ENCODE assay signal across 22 cellular contexts in genomic region chr16:85622683-85623082, GRCh38. TPM values are rescaled to one million over a fixed set of nuclear protein-coding genes. Genes with fewer than 3 reads are reported as not detected.
DNase-seq lines count a peak whose midpoint lies in the region; ATAC-seq and TF ChIP-seq lines count a peak whose summit lies in the region.
"Had no signal": no experiment of that assay in that cellular context is flagged by ENCODE, and none has a peak within 500 bp of the region (broad histone marks: within the 10 kb centered on the region; RNA-seq: fewer than 3 reads in every experiment).

No MANE protein-coding gene starts in this region.

- H3K4me2 ChIP-seq in BLaER1 (peak overlapping the region; percentile 25), hepatocyte (peak overlapping the region; percentile 56)

- CTCF ChIA-PET in CD8-positive, alpha-beta memory T cell (lab: Charles Lee) = interaction anchor here (0.6 to 1.2 kb wide), 3 partner anchors 36 to 602 kb away, joined by 3 read pairs; no protein-coding TSS in a partner anchor
- CTCF ChIA-PET in Panc1 (lab: Charles Lee) = interaction anchor here (0.7 kb wide), 1 partner anchor 22 kb away, joined by 5 read pairs; no protein-coding TSS in a partner anchor
- CTCF ChIA-PET in activated naive CD4-positive, alpha-beta T cell treated with anti-CD3 and anti-CD28 coated beads for 36 hours (lab: Charles Lee) = no interaction called here

- in situ Hi-C loops in Panc1 (cut with HindIII; ENCODE audit: low pct_unique_long_range_greater_than_20kb, low sequenced_read_pairs) = no loop called here

- ATAC-seq in Panc1 (no peak), GM21529 (IDR thresholded peaks at IDR 0.05; ENCODE audit: unreplicated experiment) (no peak)
- ATAC-seq: activated T-helper 17 cell treated with anti-CD3 and anti-CD28 coated beads, Interleukin-2, amount 50 U/mL, for 72 hours; stimulated activated naive CD8-positive, alpha-beta T cell treated with anti-CD3 and anti-CD28 coated beads, Interleukin-15, Interleukin-2, amounts not matched to agents 100 U/mL and 50 U/mL, for 24 hours had no signal

- H3K36me3 ChIP-seq in BLaER1 = peaks cover 68% of the 10 kb centered on the region
- H3K36me3 ChIP-seq in CD8-positive, alpha-beta memory T cell (ENCODE audit: insufficient read depth, low read length) = no peaks in the 10 kb centered on the region
- H3K36me3 ChIP-seq in Panc1 (ENCODE audit: control insufficient read depth, insufficient read depth, low read length) = no peaks in the 10 kb centered on the region
- no peaks in the 10 kb centered on the region for H3K36me3 ChIP-seq in hepatocyte (replicated peaks; ENCODE audit: insufficient read depth, low read depth)
- H3K36me3 ChIP-seq in sigmoid colon = no peaks in the 10 kb centered on the region
- H3K36me3 ChIP-seq: brain microvascular endothelial cell had no signal

- H3K27ac Mint-ChIP-seq in CD8-positive, alpha-beta memory T cell = peak overlapping the region in 6 of 8 donors; percentile 15 to 76 (median 62)
- no peak overlapping the region for H3K27ac Mint-ChIP-seq in activated naive CD4-positive, alpha-beta T cell treated with anti-CD3 and anti-CD28 coated beads for 36 hours
- H3K27ac Mint-ChIP-seq: activated T-helper 17 cell treated with anti-CD3 and anti-CD28 coated beads, Interleukin-2, amount 50 U/mL, for 72 hours had no signal

- TF ChIP-seq CTCF in Panc1 (IDR thresholded peaks at IDR 0.05) (no peak), hepatocyte (IDR thresholded peaks at IDR 0.05; ENCODE audit: poor library complexity) (no peak), sigmoid colon (IDR thresholded peaks at IDR 0.05) (no peak)

- H2AFZ ChIP-seq in hepatocyte = no peak overlapping the region

- BruUV-seq in Panc1 (replicated peaks; lab: Mats Ljungman, UMichigan) = TSS peak; percentile 45

- H3K4me3 Mint-ChIP-seq in CD8-positive, alpha-beta memory T cell = peak overlapping the region in 1 of 7 donors; percentile 52
- no peak overlapping the region for H3K4me3 Mint-ChIP-seq in activated naive CD4-positive, alpha-beta T cell treated with anti-CD3 and anti-CD28 coated beads for 36 hours
- H3K4me3 Mint-ChIP-seq: activated T-helper 17 cell treated with anti-CD3 and anti-CD28 coated beads, Interleukin-2, amount 50 U/mL, for 72 hours had no signal

- H3K9me3 Mint-ChIP-seq in CD8-positive, alpha-beta memory T cell = no peaks in the 10 kb centered on the region
- no peaks in the 10 kb centered on the region for H3K9me3 Mint-ChIP-seq in activated naive CD4-positive, alpha-beta T cell treated with anti-CD3 and anti-CD28 coated beads for 36 hours
- H3K9me3 Mint-ChIP-seq: activated T-helper 17 cell treated with anti-CD3 and anti-CD28 coated beads, Interleukin-2, amount 50 U/mL, for 72 hours; IgD-negative memory B cell had no signal

- H3K36me3 Mint-ChIP-seq in CD8-positive, alpha-beta memory T cell = peaks cover 0 to 42% (median 4%) of the 10 kb centered on the region in 3 donors
- no peaks in the 10 kb centered on the region for H3K36me3 Mint-ChIP-seq in activated naive CD4-positive, alpha-beta T cell treated with anti-CD3 and anti-CD28 coated beads for 36 hours (ENCODE audit: low read depth)

- H3K9me2 ChIP-seq in hepatocyte (replicated peaks; ENCODE audit: insufficient read depth) = no peaks in the 10 kb centered on the region

- DNase-seq in CD8-positive, alpha-beta memory T cell = no peak
- DNase-seq in Panc1 (ENCODE audit: low read depth, low spot score) (no peak), hepatocyte (ENCODE audit: low spot score) (no peak), sigmoid colon (no peak), NCI-H187 treated with DMSO at 0.1 percent for 48 hours (lab: John Stamatoyannopoulos, UW) (no peak)
- DNase-seq in activated naive CD4-positive, alpha-beta T cell treated with anti-CD3 and anti-CD28 coated beads for 36 hours = no peak
- DNase-seq: activated CD4-positive, alpha-beta T cell treated with anti-CD3 and anti-CD28 coated beads for 48 hours; brain microvascular endothelial cell; mammary epithelial cell; MG63; NCI-H1436; NCI-H226; SIG-M5; stimulated activated CD4-positive, alpha-beta T cell treated with anti-CD3 and anti-CD28 coated beads, Interleukin-4, amount 100 ng/mL, for 24 hours; stimulated activated naive CD8-positive, alpha-beta T cell treated with anti-CD3 and anti-CD28 coated beads, Interleukin-15, Interleukin-2, amounts not matched to agents 100 U/mL and 50 U/mL, for 24 hours; T-helper 1 cell had no signal

- WGBS in hepatocyte (ENCODE audit: low lambda C conversion rate, missing lambda C conversion rate) = 72% methylated on average over 6 of the region's 6 CpGs
- 85 to 89% methylated on average over 6 of the region's 6 CpGs for WGBS in sigmoid colon, 2 donors

- intact Hi-C loops in Panc1 (cut with micrococcal nuclease; ENCODE audit: unreplicated experiment) = no loop called here
- intact Hi-C loops in activated naive CD4-positive, alpha-beta T cell treated with anti-CD3 and anti-CD28 coated beads for 36 hours (cut with micrococcal nuclease) = no loop called here
- intact Hi-C loops in sigmoid colon (cut with DNase I) = no loop called here

- no peak overlapping the region; the same call in 1 of the 2 replicates for H3K9ac ChIP-seq in BLaER1

- POLR2A ChIA-PET in CD8-positive, alpha-beta memory T cell (lab: Charles Lee) = no interaction called here
- POLR2A ChIA-PET in Panc1 (lab: Charles Lee) = no interaction called here

- H3K4me1 ChIP-seq in BLaER1 (peaks cover 99% of the 10 kb centered on the region), Panc1 (ENCODE audit: control insufficient read depth, insufficient read depth, low read length) (peaks cover 37% of the 10 kb centered on the region), hepatocyte (ENCODE audit: insufficient read depth) (peaks cover 32% of the 10 kb centered on the region), sigmoid colon (peaks cover 0 to 43% (median 26%) of the 10 kb centered on the region in 4 donors)
- H3K4me1 ChIP-seq in CD8-positive, alpha-beta memory T cell (ENCODE audit: insufficient read depth, low read length) = no peaks in the 10 kb centered on the region

- no peak for TF ChIP-seq EP300 in sigmoid colon (IDR thresholded peaks at IDR 0.05)

- H3K79me2 ChIP-seq in hepatocyte = peaks cover 98% of the 10 kb centered on the region

- TF ChIP-seq POLR2A in sigmoid colon (IDR thresholded peaks at IDR 0.05) = no peak

- H3K27ac ChIP-seq in BLaER1 (no peak overlapping the region), Panc1 (ENCODE audit: low read length) (no peak overlapping the region), hepatocyte (peak overlapping the region; percentile 51), sigmoid colon (no peak overlapping the region)
- no peak overlapping the region for H3K27ac ChIP-seq in CD8-positive, alpha-beta memory T cell (ENCODE audit: low read depth, low read length)
- H3K27ac ChIP-seq: brain microvascular endothelial cell, HL-60, tibial nerve had no signal

- H3K27me3 ChIP-seq in BLaER1 (no peaks in the 10 kb centered on the region), Panc1 (ENCODE audit: control insufficient read depth, insufficient read depth, low read length) (no peaks in the 10 kb centered on the region), hepatocyte (no peaks in the 10 kb centered on the region), sigmoid colon (no peaks in the 10 kb centered on the region)
- H3K27me3 ChIP-seq in CD8-positive, alpha-beta memory T cell (ENCODE audit: insufficient read depth, low read length, poor library complexity, severe bottlenecking) = no peaks in the 10 kb centered on the region
- H3K27me3 ChIP-seq: brain microvascular endothelial cell, MG63, tibial nerve had no signal

- H3K9me3 ChIP-seq in BLaER1 (no peaks in the 10 kb centered on the region), Panc1 (ENCODE audit: control insufficient read depth, insufficient read depth, low read depth, low read length) (no peaks in the 10 kb centered on the region), hepatocyte (ENCODE audit: low read depth) (no peaks in the 10 kb centered on the region), sigmoid colon (no peaks in the 10 kb centered on the region)
- no peaks in the 10 kb centered on the region for H3K9me3 ChIP-seq in CD8-positive, alpha-beta memory T cell (ENCODE audit: low read length)
- H3K9me3 ChIP-seq: MG63, tibial nerve had no signal

- H3K27me3 Mint-ChIP-seq in CD8-positive, alpha-beta memory T cell = peaks cover 0 to 3% of the 10 kb centered on the region in 2 donors
- peaks cover 4% of the 10 kb centered on the region for H3K27me3 Mint-ChIP-seq in activated naive CD4-positive, alpha-beta T cell treated with anti-CD3 and anti-CD28 coated beads for 36 hours (ENCODE audit: low read depth)
- H3K27me3 Mint-ChIP-seq: activated T-helper 17 cell treated with anti-CD3 and anti-CD28 coated beads, Interleukin-2, amount 50 U/mL, for 72 hours; IgD-negative memory B cell had no signal

- H4K20me1 ChIP-seq in BLaER1 = peaks cover 100% of the 10 kb centered on the region
- peaks cover 98% of the 10 kb centered on the region for H4K20me1 ChIP-seq in hepatocyte (ENCODE audit: insufficient read depth, poor library complexity, severe bottlenecking)

- peaks cover 49 to 89% (median 69%) of the 10 kb centered on the region in 3 donors for H3K4me1 Mint-ChIP-seq in CD8-positive, alpha-beta memory T cell
- H3K4me1 Mint-ChIP-seq in activated naive CD4-positive, alpha-beta T cell treated with anti-CD3 and anti-CD28 coated beads for 36 hours (ENCODE audit: low read depth) = peaks cover 9% of the 10 kb centered on the region
- H3K4me1 Mint-ChIP-seq: activated T-helper 17 cell treated with anti-CD3 and anti-CD28 coated beads, Interleukin-2, amount 50 U/mL, for 72 hours had no signal

- H3K4me3 ChIP-seq in BLaER1 = no peak overlapping the region
- H3K4me3 ChIP-seq in CD8-positive, alpha-beta memory T cell (ENCODE audit: low read length) = no peak overlapping the region
- no peak overlapping the region for H3K4me3 ChIP-seq in Panc1 (ENCODE audit: low read depth in 2 of 2, low read length in 2 of 2)
- H3K4me3 ChIP-seq in hepatocyte = no peak overlapping the region
- H3K4me3 ChIP-seq in sigmoid colon = no peak overlapping the region
- H3K4me3 ChIP-seq: MG63, tibial nerve had no signal

RNA-seq across cellular contexts. Expression of gene GSE1, which starts 9.6 kb away (rescaled TPM):
- total RNA-seq in CD8-positive, alpha-beta memory T cell = 10 to 100 TPM; 27.8 to 28.5 TPM
- polyA plus RNA-seq in CD8-positive, alpha-beta memory T cell = 5.5 TPM
- total RNA-seq in Panc1 (2021; ENCODE audit: unreplicated experiment) (97.5 TPM), hepatocyte (32.8 and 43.5 TPM in 2 replicates), sigmoid colon (10 to 100 TPM; 30.8 to 76.7 (median 47.3) TPM)
- polyA plus RNA-seq in Panc1 (2012; ENCODE audit: insufficient read length) = 79.9 TPM
- polyA plus RNA-seq in hepatocyte (27.9 and 33.1 TPM in 2 replicates), sigmoid colon (10 to 100 TPM; 12.0 to 49.5 (median 19.4) TPM)
- 10 to 100 TPM in 1 of 2 experiments, 1 to 10 TPM in 1; 8.6 to 10.1 TPM for total RNA-seq in activated naive CD4-positive, alpha-beta T cell treated with anti-CD3 and anti-CD28 coated beads for 36 hours
